26 cellular contexts compared by ENCODE assay signal in the genomic region with DNA sequence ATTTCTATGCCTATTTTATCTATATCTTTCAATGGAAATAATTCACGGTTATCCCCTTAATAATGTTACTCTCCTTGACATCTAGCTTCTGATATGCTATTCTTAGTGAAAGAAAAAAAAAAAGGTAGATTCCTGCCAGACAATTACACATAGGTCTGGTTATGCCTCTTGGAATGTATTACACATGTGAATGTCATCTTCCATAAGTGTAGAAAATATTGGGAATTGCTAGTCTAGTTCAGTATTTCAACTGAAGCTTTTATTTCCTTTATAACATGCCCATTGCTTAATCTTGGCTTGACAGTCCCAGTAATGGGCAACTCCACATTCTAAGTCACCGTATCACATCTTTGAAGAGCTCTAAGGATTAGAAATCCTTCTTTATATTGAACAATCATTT. TPM values are rescaled to one million over a fixed set of nuclear protein-coding genes. Genes with fewer than 3 reads are reported as not detected.
A peak's percentile ranks its signal among the peaks of the same experiment; 100 is the strongest.
DNase-seq lines count a peak whose midpoint lies in the region; ATAC-seq and TF ChIP-seq lines count a peak whose summit lies in the region.
"Had no signal": no experiment of that assay in that cellular context is flagged by ENCODE, and none has a peak within 500 bp of the region (broad histone marks: within the 10 kb centered on the region; RNA-seq: fewer than 3 reads in every experiment).

No MANE protein-coding gene starts in this region.

- no peak overlapping the region for H3K9ac ChIP-seq in MM.1S (ENCODE audit: low read length)
- H3K9ac ChIP-seq: BLaER1 treated with 17β-estradiol and CSF1 and Interleukin-3, amounts not matched to agents 10 nM and 100 nM had no signal

- H3K4me1 Mint-ChIP-seq in MCF 10A (ENCODE audit: insufficient read depth, unreplicated experiment) = no peaks in the 10 kb centered on the region
- H3K4me1 Mint-ChIP-seq: activated CD8-positive, alpha-beta memory T cell treated with anti-CD3 and anti-CD28 coated beads, Interleukin-2, amount 10 ng/mL, durations not matched to agents 7 days and 5 days; activated naive CD8-positive, alpha-beta T cell treated with anti-CD3 and anti-CD28 coated beads, Interleukin-2, amount 10 ng/mL, durations not matched to agents 7 days and 5 days; activated T-helper 17 cell treated with anti-CD3 and anti-CD28 coated beads, Interleukin-2, amount 50 U/mL, for 72 hours had no signal

- H3K36me3 ChIP-seq in breast epithelium (no peaks in the 10 kb centered on the region), uterus (no peaks in the 10 kb centered on the region), MM.1S (replicated peaks; ENCODE audit: insufficient read depth, low read length) (no peaks in the 10 kb centered on the region)
- H3K36me3 ChIP-seq: BLaER1 treated with 17β-estradiol and CSF1 and Interleukin-3, amounts not matched to agents 10 nM and 100 nM; thyroid gland had no signal

- no peaks in the 10 kb centered on the region for H3K4me1 ChIP-seq in breast epithelium
- H3K4me1 ChIP-seq in foreskin keratinocyte = no peaks in the 10 kb centered on the region
- no peaks in the 10 kb centered on the region for H3K4me1 ChIP-seq in uterus
- H3K4me1 ChIP-seq in MM.1S (ENCODE audit: low read length) = no peaks in the 10 kb centered on the region
- H3K4me1 ChIP-seq: BLaER1 treated with 17β-estradiol and CSF1 and Interleukin-3, amounts not matched to agents 10 nM and 100 nM; thyroid gland had no signal

- H3K27me3 Mint-ChIP-seq in MCF 10A (ENCODE audit: insufficient read depth, unreplicated experiment) = peaks cover 20% of the 10 kb centered on the region
- H3K27me3 Mint-ChIP-seq: activated CD8-positive, alpha-beta memory T cell treated with anti-CD3 and anti-CD28 coated beads, Interleukin-2, amount 10 ng/mL, durations not matched to agents 7 days and 5 days; activated naive CD8-positive, alpha-beta T cell treated with anti-CD3 and anti-CD28 coated beads, Interleukin-2, amount 10 ng/mL, durations not matched to agents 7 days and 5 days; activated T-helper 17 cell treated with anti-CD3 and anti-CD28 coated beads, Interleukin-2, amount 50 U/mL, for 72 hours; stimulated activated memory B cell treated with anti-CD40 and anti-IgM and Interleukin-4, amounts not matched to agents 10 μg/mL and 1 μg/mL and 100 μg/mL, for 72 hours had no signal

- no peak for TF ChIP-seq POLR2A in breast epithelium (IDR thresholded peaks at IDR 0.05)
- TF ChIP-seq POLR2A in uterus (IDR thresholded peaks at IDR 0.05) = no peak

- no peaks in the 10 kb centered on the region for H3K36me3 Mint-ChIP-seq in MCF 10A (ENCODE audit: insufficient read depth, unreplicated experiment)
- H3K36me3 Mint-ChIP-seq: activated CD8-positive, alpha-beta memory T cell treated with anti-CD3 and anti-CD28 coated beads, Interleukin-2, amount 10 ng/mL, durations not matched to agents 7 days and 5 days; stimulated activated memory B cell treated with anti-CD40 and anti-IgM and Interleukin-4, amounts not matched to agents 10 μg/mL and 1 μg/mL and 100 μg/mL, for 72 hours had no signal

- ATAC-seq in foreskin keratinocyte (peak; percentile 56), HG03432 (IDR thresholded peaks at IDR 0.05; ENCODE audit: unreplicated experiment) (no peak)
- ATAC-seq: activated CD8-positive, alpha-beta memory T cell treated with anti-CD3 and anti-CD28 coated beads, Interleukin-2, amount 10 ng/mL, durations not matched to agents 7 days and 5 days; activated T-helper 17 cell treated with anti-CD3 and anti-CD28 coated beads, Interleukin-2, amount 50 U/mL, for 72 hours; Right ventricle myocardium inferior; stimulated activated memory B cell treated with anti-CD40 and anti-IgM and Interleukin-4, amounts not matched to agents 10 μg/mL and 1 μg/mL and 100 μg/mL, for 72 hours had no signal

- H4K20me1 ChIP-seq in MM.1S (ENCODE audit: insufficient read depth, low read length) = no peaks in the 10 kb centered on the region
- H4K20me1 ChIP-seq: BLaER1 treated with 17β-estradiol and CSF1 and Interleukin-3, amounts not matched to agents 10 nM and 100 nM had no signal

- intact Hi-C loops in MCF 10A (cut with micrococcal nuclease) = no loop called here
- intact Hi-C loops in breast epithelium (cut with DNase I; ENCODE audit: low total_unique reads) = no loop called here
- intact Hi-C loops in uterus (cut with DNase I; ENCODE audit: low total_unique reads) = no loop called here

- no peaks in the 10 kb centered on the region for H3K79me2 ChIP-seq in MM.1S (ENCODE audit: low read length)

- CTCF ChIA-PET in MCF 10A (lab: Yijun Ruan, JAX) = interaction anchor here (0.6 kb wide), 1 partner anchor 347 kb away, joined by 3 read pairs; no protein-coding TSS in a partner anchor

- H2AFZ ChIP-seq in MM.1S (ENCODE audit: low read length) = no peak overlapping the region

- H3K27me3 ChIP-seq in breast epithelium (peaks cover 0 to 7% of the 10 kb centered on the region in 2 donors), foreskin keratinocyte (no peaks in the 10 kb centered on the region), uterus (no peaks in the 10 kb centered on the region), MM.1S (replicated peaks; ENCODE audit: insufficient read depth, low read length) (no peaks in the 10 kb centered on the region)
- H3K27me3 ChIP-seq: thyroid gland had no signal

- no peak for TF ChIP-seq CTCF in MCF 10A (IDR thresholded peaks at IDR 0.05; ENCODE audit: unreplicated experiment)
- no peak for TF ChIP-seq CTCF in breast epithelium (IDR thresholded peaks at IDR 0.05)
- no peak for TF ChIP-seq CTCF in foreskin keratinocyte (conservative IDR thresholded peaks at IDR 0.05)
- TF ChIP-seq CTCF in uterus (IDR thresholded peaks at IDR 0.05) = no peak
- TF ChIP-seq CTCF in MM.1S (IDR thresholded peaks at IDR 0.05; ENCODE audit: low read length) = no peak

- no peak overlapping the region for H3K4me3 Mint-ChIP-seq in MCF 10A (ENCODE audit: unreplicated experiment)
- H3K4me3 Mint-ChIP-seq: activated CD8-positive, alpha-beta memory T cell treated with anti-CD3 and anti-CD28 coated beads, Interleukin-2, amount 10 ng/mL, durations not matched to agents 7 days and 5 days; activated naive CD8-positive, alpha-beta T cell treated with anti-CD3 and anti-CD28 coated beads, Interleukin-2, amount 10 ng/mL, durations not matched to agents 7 days and 5 days; activated T-helper 17 cell treated with anti-CD3 and anti-CD28 coated beads, Interleukin-2, amount 50 U/mL, for 72 hours; stimulated activated memory B cell treated with anti-CD40 and anti-IgM and Interleukin-4, amounts not matched to agents 10 μg/mL and 1 μg/mL and 100 μg/mL, for 72 hours had no signal

- no peaks in the 10 kb centered on the region for H3F3A ChIP-seq in MM.1S (ENCODE audit: insufficient read depth, low read length)

- no peaks in the 10 kb centered on the region for H3K9me2 ChIP-seq in MM.1S (replicated peaks; ENCODE audit: insufficient read depth, low read length)

- no TSS peak for BruUV-seq in MCF 10A (replicated peaks; lab: Mats Ljungman, UMichigan)

- H3K9me3 ChIP-seq in breast epithelium = peaks cover 0 to 9% of the 10 kb centered on the region in 2 donors
- no peaks in the 10 kb centered on the region for H3K9me3 ChIP-seq in uterus
- no peaks in the 10 kb centered on the region for H3K9me3 ChIP-seq in MM.1S (replicated peaks; ENCODE audit: insufficient read depth, low read length)
- H3K9me3 ChIP-seq: thyroid gland had no signal

- DNase-seq in MCF 10A (ENCODE audit: unreplicated experiment) (peak; percentile 2), breast epithelium (ENCODE audit: low spot score in 2 of 2) (no peak), astrocyte of the hippocampus (ENCODE audit: low read depth, low spot score) (peak; percentile 7), foreskin keratinocyte (peak; percentile 46 to 61), uterus (no peak), MM.1S (no peak), SIG-M5 (lab: John Stamatoyannopoulos, UW) (no peak)
- DNase-seq: activated CD4-positive, alpha-beta T cell treated with anti-CD3 and anti-CD28 coated beads for 4 hours; activated CD8-positive, alpha-beta memory T cell treated with anti-CD3 and anti-CD28 coated beads, Interleukin-2, amount 10 ng/mL, durations not matched to agents 7 days and 5 days; activated naive CD8-positive, alpha-beta T cell treated with anti-CD3 and anti-CD28 coated beads, Interleukin-2, amount 10 ng/mL, durations not matched to agents 7 days and 5 days; dorsolateral prefrontal cortex; erythroblast; head of caudate nucleus; NCI-H2081; NCI-H524 treated with DMSO at 0.1 percent for 48 hours; nucleus accumbens; retina; thyroid gland had no signal

- POLR2A ChIA-PET in MCF 10A (lab: Yijun Ruan, JAX) = no interaction called here

- no peaks in the 10 kb centered on the region for H3K9me3 Mint-ChIP-seq in MCF 10A (ENCODE audit: unreplicated experiment)
- H3K9me3 Mint-ChIP-seq: activated T-helper 17 cell treated with anti-CD3 and anti-CD28 coated beads, Interleukin-2, amount 50 U/mL, for 72 hours; stimulated activated memory B cell treated with anti-CD40 and anti-IgM and Interleukin-4, amounts not matched to agents 10 μg/mL and 1 μg/mL and 100 μg/mL, for 72 hours had no signal

- no peak overlapping the region for H3K4me3 ChIP-seq in breast epithelium
- no peak overlapping the region for H3K4me3 ChIP-seq in uterus
- H3K4me3 ChIP-seq in MM.1S (ENCODE audit: low read length) = no peak overlapping the region
- H3K4me3 ChIP-seq: BLaER1 treated with 17β-estradiol and CSF1 and Interleukin-3, amounts not matched to agents 10 nM and 100 nM; dorsolateral prefrontal cortex; lung; thyroid gland had no signal

- no peak overlapping the region for H3K4me2 ChIP-seq in MM.1S (ENCODE audit: low read depth, low read length)
- H3K4me2 ChIP-seq: BLaER1 treated with 17β-estradiol and CSF1 and Interleukin-3, amounts not matched to agents 10 nM and 100 nM had no signal

- no peak overlapping the region for H3K27ac Mint-ChIP-seq in MCF 10A (ENCODE audit: low read depth, unreplicated experiment)
- H3K27ac Mint-ChIP-seq: activated CD8-positive, alpha-beta memory T cell treated with anti-CD3 and anti-CD28 coated beads, Interleukin-2, amount 10 ng/mL, durations not matched to agents 7 days and 5 days; activated naive CD8-positive, alpha-beta T cell treated with anti-CD3 and anti-CD28 coated beads, Interleukin-2, amount 10 ng/mL, durations not matched to agents 7 days and 5 days; activated T-helper 17 cell treated with anti-CD3 and anti-CD28 coated beads, Interleukin-2, amount 50 U/mL, for 72 hours; stimulated activated memory B cell treated with anti-CD40 and anti-IgM and Interleukin-4, amounts not matched to agents 10 μg/mL and 1 μg/mL and 100 μg/mL, for 72 hours had no signal

- H3K27ac ChIP-seq in breast epithelium = no peak overlapping the region
- no peak overlapping the region for H3K27ac ChIP-seq in foreskin keratinocyte
- no peak overlapping the region for H3K27ac ChIP-seq in uterus
- no peak overlapping the region for H3K27ac ChIP-seq in MM.1S (ENCODE audit: low read length)
- H3K27ac ChIP-seq: 22Rv1; BLaER1 treated with 17β-estradiol and CSF1 and Interleukin-3, amounts not matched to agents 10 nM and 100 nM; dorsolateral prefrontal cortex; thyroid gland had no signal

RNA-seq across cellular contexts. Expression of gene PPP1R2C, which starts 25.4 kb away (rescaled TPM):
- total RNA-seq in MCF 10A (2022) (not detected in 2 replicates), breast epithelium (not detected), foreskin keratinocyte (not detected in 2 replicates), uterus (not detected)
- not detected in 2 replicates for polyA plus RNA-seq in foreskin keratinocyte
- total RNA-seq: activated CD8-positive, alpha-beta memory T cell treated with anti-CD3 and anti-CD28 coated beads, Interleukin-2, amount 10 ng/mL, durations not matched to agents 7 days and 5 days; activated naive CD8-positive, alpha-beta T cell treated with anti-CD3 and anti-CD28 coated beads, Interleukin-2, amount 10 ng/mL, durations not matched to agents 7 days and 5 days; activated T-helper 17 cell treated with anti-CD3 and anti-CD28 coated beads, Interleukin-2, amount 50 U/mL, for 72 hours; cardiac septum; dorsolateral prefrontal cortex; lung; Right ventricle myocardium inferior; thyroid gland had no signal
- polyA plus RNA-seq: lung had no signal

Comparison
In these comparisons a context has a peak if more than half of its experiments do, and no peak if none do; other contexts are left out.
1. DNase-seq: peak in MCF 10A (single experiment), astrocyte of the hippocampus (single experiment) and foreskin keratinocyte (2 of 2); none in breast epithelium (0 of 2), uterus (0 of 2), MM.1S (single experiment) and SIG-M5 (single experiment).